In genomic region chrX:3029084-3029483, GRCh38 we compare ENCODE assay signal across 27 cellular contexts. TPM values are rescaled to one million over a fixed set of nuclear protein-coding genes. Genes with fewer than 3 reads are reported as not detected.
"Had no signal": no experiment of that assay in that cellular context is flagged by ENCODE, and none has a peak within 500 bp of the region (broad histone marks: within the 10 kb centered on the region; RNA-seq: fewer than 3 reads in every experiment).

No MANE protein-coding gene starts in this region.

- H3K4me2 ChIP-seq: KMS-11, SK-N-SH had no signal

- ATAC-seq: Panc1, PC-3 had no signal

- H3K9me3 ChIP-seq: SK-N-SH had no signal

- H3K27ac ChIP-seq: KMS-11, RWPE1 had no signal

- H3K9ac ChIP-seq: KMS-11, SK-N-SH had no signal

- DNase-seq: MV-4-11, NCI-H1092, NCI-H1105 treated with DMSO at 0.1 percent for 48 hours, NCI-H1417 treated with DMSO at 0.1 percent for 48 hours, NCI-H146, NCI-H1694 treated with DMSO at 0.1 percent for 48 hours, NCI-H1930, NCI-H2081, NCI-H2107, NCI-H2227 treated with DMSO at 0.1 percent for 48 hours, NCI-H524, NCI-H526 treated with DMSO at 0.1 percent for 48 hours, NCI-H748 treated with DMSO at 0.1 percent for 48 hours, PC-3, SHP77, SK-N-SH, SW 1271, T-helper 1 cell had no signal

RNA-seq across cellular contexts. Expression of gene ARSF, which starts 12.2 kb away (rescaled TPM):
- total RNA-seq: HT-29, LHCN-M2, MCF 10A, NCI-H460, OCI-LY7, PC-3, SK-MEL-5 had no signal

RNA-seq across cellular contexts. Expression of gene ARSH, which starts 22.7 kb away (rescaled TPM):
- total RNA-seq: LHCN-M2, MCF 10A, NCI-H460, OCI-LY7, PC-3, SK-MEL-5 had no signal
